7 cellular contexts compared by ENCODE assay signal in the genomic region with DNA sequence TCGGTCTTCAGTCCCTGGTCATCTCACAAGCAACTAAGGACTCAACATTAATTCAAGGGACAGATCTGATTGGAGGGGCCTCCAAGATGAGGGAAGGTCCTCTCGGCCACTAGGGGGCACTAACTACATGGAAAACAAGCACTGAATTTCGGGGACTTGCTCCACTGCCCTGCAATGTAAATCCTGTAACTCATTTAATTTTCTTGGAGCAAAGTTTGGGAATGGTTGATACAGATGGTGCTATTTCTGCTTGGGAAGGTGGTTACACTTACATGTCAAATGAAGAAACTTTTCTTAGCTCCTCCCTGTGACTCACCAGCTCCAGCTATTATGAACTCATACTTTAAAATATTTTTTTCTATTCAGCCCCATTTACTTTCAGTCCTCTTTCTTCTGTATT.
DNase-seq lines count a peak whose midpoint lies in the region; ATAC-seq and TF ChIP-seq lines count a peak whose summit lies in the region.

No MANE protein-coding gene starts in this region.

- no peaks in the 10 kb centered on the region for H3K27me3 ChIP-seq in adrenal gland

- intact Hi-C loops in adrenal gland (cut with DNase I): loop anchor here (2.0 to 5.0 kb wide), 3 partner anchors 59 to 198 kb away; no protein-coding TSS in a partner anchor

- peak; percentile 59 for DNase-seq in GM10266 (ENCODE audit: extremely low spot score)
- peak; percentile 42 for DNase-seq in LoVo (ENCODE audit: low spot score)
- DNase-seq in adrenal gland: peak; percentile 64 to 85 (median 74)
- DNase-seq in iPS DF 19.7 (ENCODE audit: low read depth, low spot score): peak; percentile 42
- DNase-seq in stimulated activated CD4-positive, alpha-beta T cell treated with anti-CD3 and anti-CD28 coated beads, Interleukin-15, amount 100 ng/mL, for 24 hours: peak; percentile 72

- H3K27ac ChIP-seq in adrenal gland: no peak overlapping the region

- ATAC-seq in SK-N-SH treated with all-trans-retinoic acid at 6 μM for 48 hours (peak; percentile 96), GM21576 (IDR thresholded peaks at IDR 0.05; ENCODE audit: unreplicated experiment) (no peak)

- H3K9me3 ChIP-seq in adrenal gland (replicated peaks in 1 of 3): no peaks in the 10 kb centered on the region

- H3K36me3 ChIP-seq in adrenal gland (replicated peaks in 1 of 2): no peaks in the 10 kb centered on the region

- 9 to 17% (median 13%) methylated on average over 3 of the region's 3 CpGs for WGBS in adrenal gland, 4 donors

- TF ChIP-seq POLR2A in adrenal gland (IDR thresholded peaks at IDR 0.05): no peak

- H3K4me3 ChIP-seq in adrenal gland: no peak overlapping the region

- no peaks in the 10 kb centered on the region for H3K4me1 ChIP-seq in adrenal gland (replicated peaks in 1 of 2)

- TF ChIP-seq CTCF in GM10266 (IDR thresholded peaks at IDR 0.05; ENCODE audit: control insufficient read depth, insufficient read depth, low read depth, missing control alignments) (peak; percentile 92), adrenal gland (IDR thresholded peaks at IDR 0.05) (peak; percentile 68 to 89 (median 83))

TF ChIP-seq in SK-N-SH treated with all-trans-retinoic acid at 6 μM for 48 hours, 23 proteins besides CTCF, POLR2A, EP300 and RAD21:
- TF ChIP-seq, protein P1, sequence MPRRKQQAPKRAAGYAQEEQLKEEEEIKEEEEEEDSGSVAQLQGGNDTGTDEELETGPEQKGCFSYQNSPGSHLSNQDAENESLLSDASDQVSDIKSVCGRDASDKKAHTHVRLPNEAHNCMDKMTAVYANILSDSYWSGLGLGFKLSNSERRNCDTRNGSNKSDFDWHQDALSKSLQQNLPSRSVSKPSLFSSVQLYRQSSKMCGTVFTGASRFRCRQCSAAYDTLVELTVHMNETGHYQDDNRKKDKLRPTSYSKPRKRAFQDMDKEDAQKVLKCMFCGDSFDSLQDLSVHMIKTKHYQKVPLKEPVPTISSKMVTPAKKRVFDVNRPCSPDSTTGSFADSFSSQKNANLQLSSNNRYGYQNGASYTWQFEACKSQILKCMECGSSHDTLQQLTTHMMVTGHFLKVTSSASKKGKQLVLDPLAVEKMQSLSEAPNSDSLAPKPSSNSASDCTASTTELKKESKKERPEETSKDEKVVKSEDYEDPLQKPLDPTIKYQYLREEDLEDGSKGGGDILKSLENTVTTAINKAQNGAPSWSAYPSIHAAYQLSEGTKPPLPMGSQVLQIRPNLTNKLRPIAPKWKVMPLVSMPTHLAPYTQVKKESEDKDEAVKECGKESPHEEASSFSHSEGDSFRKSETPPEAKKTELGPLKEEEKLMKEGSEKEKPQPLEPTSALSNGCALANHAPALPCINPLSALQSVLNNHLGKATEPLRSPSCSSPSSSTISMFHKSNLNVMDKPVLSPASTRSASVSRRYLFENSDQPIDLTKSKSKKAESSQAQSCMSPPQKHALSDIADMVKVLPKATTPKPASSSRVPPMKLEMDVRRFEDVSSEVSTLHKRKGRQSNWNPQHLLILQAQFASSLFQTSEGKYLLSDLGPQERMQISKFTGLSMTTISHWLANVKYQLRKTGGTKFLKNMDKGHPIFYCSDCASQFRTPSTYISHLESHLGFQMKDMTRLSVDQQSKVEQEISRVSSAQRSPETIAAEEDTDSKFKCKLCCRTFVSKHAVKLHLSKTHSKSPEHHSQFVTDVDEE (CRISPR knock-in tag; IDR thresholded peaks at IDR 0.05): no peak
- no peak for TF ChIP-seq ESRRG (CRISPR knock-in tag; IDR thresholded peaks at IDR 0.05)
- TF ChIP-seq ARNTL (CRISPR knock-in tag; IDR thresholded peaks at IDR 0.05; ENCODE audit: borderline replicate concordance, low read depth): no peak
- TF ChIP-seq OSR1 (CRISPR knock-in tag; IDR thresholded peaks at IDR 0.05): no peak
- no peak for TF ChIP-seq GLIS3 (CRISPR knock-in tag; IDR thresholded peaks at IDR 0.05)
- no peak for TF ChIP-seq ZNF565 (CRISPR knock-in tag; conservative IDR thresholded peaks at IDR 0.05; ENCODE audit: low read depth)
- TF ChIP-seq, protein P2, sequence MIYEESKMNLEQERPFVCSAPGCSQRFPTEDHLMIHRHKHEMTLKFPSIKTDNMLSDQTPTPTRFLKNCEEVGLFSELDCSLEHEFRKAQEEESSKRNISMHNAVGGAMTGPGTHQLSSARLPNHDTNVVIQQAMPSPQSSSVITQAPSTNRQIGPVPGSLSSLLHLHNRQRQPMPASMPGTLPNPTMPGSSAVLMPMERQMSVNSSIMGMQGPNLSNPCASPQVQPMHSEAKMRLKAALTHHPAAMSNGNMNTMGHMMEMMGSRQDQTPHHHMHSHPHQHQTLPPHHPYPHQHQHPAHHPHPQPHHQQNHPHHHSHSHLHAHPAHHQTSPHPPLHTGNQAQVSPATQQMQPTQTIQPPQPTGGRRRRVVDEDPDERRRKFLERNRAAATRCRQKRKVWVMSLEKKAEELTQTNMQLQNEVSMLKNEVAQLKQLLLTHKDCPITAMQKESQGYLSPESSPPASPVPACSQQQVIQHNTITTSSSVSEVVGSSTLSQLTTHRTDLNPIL (CRISPR knock-in tag; IDR thresholded peaks at IDR 0.05; ENCODE audit: low read depth): no peak
- no peak for TF ChIP-seq CSDC2 (CRISPR knock-in tag; IDR thresholded peaks at IDR 0.05)
- TF ChIP-seq RARB (CRISPR knock-in tag; IDR thresholded peaks at IDR 0.05): no peak
- TF ChIP-seq ISL1 (CRISPR knock-in tag; IDR thresholded peaks at IDR 0.05): no peak
- TF ChIP-seq, protein P3, sequence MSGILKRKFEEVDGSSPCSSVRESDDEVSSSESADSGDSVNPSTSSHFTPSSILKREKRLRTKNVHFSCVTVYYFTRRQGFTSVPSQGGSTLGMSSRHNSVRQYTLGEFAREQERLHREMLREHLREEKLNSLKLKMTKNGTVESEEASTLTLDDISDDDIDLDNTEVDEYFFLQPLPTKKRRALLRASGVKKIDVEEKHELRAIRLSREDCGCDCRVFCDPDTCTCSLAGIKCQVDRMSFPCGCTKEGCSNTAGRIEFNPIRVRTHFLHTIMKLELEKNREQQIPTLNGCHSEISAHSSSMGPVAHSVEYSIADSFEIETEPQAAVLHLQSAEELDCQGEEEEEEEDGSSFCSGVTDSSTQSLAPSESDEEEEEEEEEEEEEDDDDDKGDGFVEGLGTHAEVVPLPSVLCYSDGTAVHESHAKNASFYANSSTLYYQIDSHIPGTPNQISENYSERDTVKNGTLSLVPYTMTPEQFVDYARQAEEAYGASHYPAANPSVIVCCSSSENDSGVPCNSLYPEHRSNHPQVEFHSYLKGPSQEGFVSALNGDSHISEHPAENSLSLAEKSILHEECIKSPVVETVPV (CRISPR knock-in tag; IDR thresholded peaks at IDR 0.05): no peak
- TF ChIP-seq, protein P4, sequence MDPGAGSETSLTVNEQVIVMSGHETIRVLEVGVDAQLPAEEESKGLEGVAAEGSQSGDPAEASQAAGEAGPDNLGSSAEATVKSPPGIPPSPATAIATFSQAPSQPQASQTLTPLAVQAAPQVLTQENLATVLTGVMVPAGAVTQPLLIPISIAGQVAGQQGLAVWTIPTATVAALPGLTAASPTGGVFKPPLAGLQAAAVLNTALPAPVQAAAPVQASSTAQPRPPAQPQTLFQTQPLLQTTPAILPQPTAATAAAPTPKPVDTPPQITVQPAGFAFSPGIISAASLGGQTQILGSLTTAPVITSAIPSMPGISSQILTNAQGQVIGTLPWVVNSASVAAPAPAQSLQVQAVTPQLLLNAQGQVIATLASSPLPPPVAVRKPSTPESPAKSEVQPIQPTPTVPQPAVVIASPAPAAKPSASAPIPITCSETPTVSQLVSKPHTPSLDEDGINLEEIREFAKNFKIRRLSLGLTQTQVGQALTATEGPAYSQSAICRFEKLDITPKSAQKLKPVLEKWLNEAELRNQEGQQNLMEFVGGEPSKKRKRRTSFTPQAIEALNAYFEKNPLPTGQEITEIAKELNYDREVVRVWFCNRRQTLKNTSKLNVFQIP (CRISPR knock-in tag; IDR thresholded peaks at IDR 0.05; ENCODE audit: borderline replicate concordance, low read depth): no peak
- TF ChIP-seq SNAI2 (CRISPR knock-in tag; IDR thresholded peaks at IDR 0.05): no peak
